1 cellular context compared by ENCODE assay signal in the genomic region with DNA sequence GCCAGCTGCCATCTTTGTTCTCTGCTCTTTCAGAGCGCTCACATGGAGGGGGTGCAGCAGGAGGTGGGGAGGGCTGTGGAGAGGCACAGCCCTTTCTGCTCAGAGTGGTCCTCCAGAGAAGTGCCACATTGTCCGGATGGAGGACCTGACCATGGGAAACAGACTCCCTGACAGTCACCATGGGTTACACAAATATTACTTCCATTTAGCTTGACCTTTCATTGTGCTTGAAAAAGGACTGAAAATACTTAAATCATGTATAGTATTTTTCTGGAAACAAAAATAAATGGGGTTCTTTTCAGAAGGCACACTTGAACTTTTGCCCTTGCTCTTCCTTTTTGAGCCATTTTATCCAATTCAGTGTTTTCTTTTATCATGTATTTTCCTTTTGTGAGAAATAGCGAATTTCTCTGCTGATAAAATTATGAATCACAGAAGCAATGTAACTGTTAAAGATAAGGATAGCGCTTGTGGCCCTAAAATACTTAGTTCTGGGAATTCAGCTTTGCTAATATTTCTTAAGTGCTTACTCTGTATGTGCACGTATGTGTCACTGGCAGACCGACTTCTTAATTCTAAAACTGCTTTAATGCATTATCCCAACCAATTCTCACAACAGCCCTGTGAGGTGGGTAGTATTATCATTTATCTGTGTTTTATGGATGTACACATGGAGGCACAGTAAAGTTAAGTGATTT.
TF ChIP-seq lines count a peak whose summit lies in the region.

No MANE protein-coding gene starts in this region.

TF ChIP-seq in HepG2, 621 proteins besides CTCF, POLR2A, EP300 and RAD21:
- TF ChIP-seq, protein P1, sequence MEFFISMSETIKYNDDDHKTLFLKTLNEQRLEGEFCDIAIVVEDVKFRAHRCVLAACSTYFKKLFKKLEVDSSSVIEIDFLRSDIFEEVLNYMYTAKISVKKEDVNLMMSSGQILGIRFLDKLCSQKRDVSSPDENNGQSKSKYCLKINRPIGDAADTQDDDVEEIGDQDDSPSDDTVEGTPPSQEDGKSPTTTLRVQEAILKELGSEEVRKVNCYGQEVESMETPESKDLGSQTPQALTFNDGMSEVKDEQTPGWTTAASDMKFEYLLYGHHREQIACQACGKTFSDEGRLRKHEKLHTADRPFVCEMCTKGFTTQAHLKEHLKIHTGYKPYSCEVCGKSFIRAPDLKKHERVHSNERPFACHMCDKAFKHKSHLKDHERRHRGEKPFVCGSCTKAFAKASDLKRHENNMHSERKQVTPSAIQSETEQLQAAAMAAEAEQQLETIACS (CRISPR knock-in tag; IDR thresholded peaks at IDR 0.05) = no peak
- TF ChIP-seq RARG (CRISPR knock-in tag; IDR thresholded peaks at IDR 0.05; ENCODE audit: low read depth) (no peak), ARID3A (IDR thresholded peaks at IDR 0.05; ENCODE audit: low read depth, low read length) (no peak), MAZ (IDR thresholded peaks at IDR 0.05; ENCODE audit: borderline replicate concordance, low read depth, low read length) (no peak), MAZ (CRISPR knock-in tag; IDR thresholded peaks at IDR 0.05; ENCODE audit: low read depth) (no peak), SSRP1 (CRISPR knock-in tag; IDR thresholded peaks at IDR 0.05) (no peak), USF2 (IDR thresholded peaks at IDR 0.05; ENCODE audit: low read depth, low read length) (no peak), USF2 (CRISPR knock-in tag; IDR thresholded peaks at IDR 0.05; ENCODE audit: borderline replicate concordance) (no peak), PAF1 (CRISPR knock-in tag; IDR thresholded peaks at IDR 0.05) (no peak)
